ENCODE assay signal across 26 cellular contexts in the genomic region with DNA sequence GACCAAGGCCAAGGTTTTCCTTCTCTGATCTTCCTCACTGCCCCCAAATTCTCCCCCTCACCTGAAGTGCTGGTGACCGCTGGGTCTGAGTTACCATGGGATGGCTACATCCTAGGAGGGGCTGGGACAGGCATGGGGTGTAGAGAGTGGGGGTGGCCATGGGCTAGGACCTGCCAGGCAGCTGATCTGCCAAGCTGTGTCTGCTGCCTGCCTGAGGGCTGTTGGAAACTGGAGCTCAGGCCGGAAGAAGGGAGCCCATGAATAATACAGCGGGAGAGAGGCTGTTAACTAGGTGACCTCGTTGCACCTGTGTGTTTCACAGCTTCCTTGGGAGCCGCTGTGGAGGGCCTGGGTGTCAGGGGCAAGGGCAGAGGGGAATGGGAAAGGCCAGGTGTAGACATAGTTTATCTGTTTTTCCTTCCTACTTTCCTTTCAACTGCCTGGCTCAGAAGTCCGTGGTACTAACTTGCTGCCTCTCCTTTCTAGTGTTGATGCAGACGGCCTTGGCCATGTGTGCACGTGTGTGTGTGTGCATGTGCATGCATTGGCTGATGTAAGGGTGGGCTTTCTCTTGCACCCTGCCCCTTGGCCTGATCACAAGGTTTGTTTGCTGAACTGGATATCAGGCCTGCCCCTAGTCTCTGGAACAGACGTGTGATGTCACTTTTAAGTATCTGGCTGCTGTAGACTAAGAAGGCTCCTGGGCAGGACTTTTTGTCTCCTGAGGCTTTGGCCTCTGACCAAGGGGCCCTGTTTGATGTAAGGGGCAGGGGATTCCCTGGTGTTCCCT.
"Had no signal": no experiment of that assay in that cellular context is flagged by ENCODE, and none has a peak within 500 bp of the region (broad histone marks: within the 10 kb centered on the region; RNA-seq: fewer than 3 reads in every experiment).

No MANE protein-coding gene starts in this region.

- H3K27me3 ChIP-seq: adrenal gland, breast epithelium, Peyer's patch had no signal

- DNase-seq: activated CD4-positive, alpha-beta T cell treated with anti-CD3 and anti-CD28 coated beads for 48 hours; activated CD4-positive, alpha-beta T cell treated with anti-CD3 and anti-CD28 coated beads, Interleukin-2, amount 50 U/mL, for 4 hours; activated CD4-positive, CD25-positive, alpha-beta regulatory T cell treated with anti-CD3 and anti-CD28 coated beads, Interleukin-2, amount 50 U/mL, for 72 hours; activated CD8-positive, alpha-beta T cell treated with anti-CD3 and anti-CD28 coated beads, Interleukin-2, amount 10 ng/mL, durations not matched to agents 7 days and 5 days; activated naive CD4-positive, alpha-beta T cell treated with anti-CD3 and anti-CD28 coated beads, Interleukin-2, amount 50 U/mL, for 16 hours; activated naive CD8-positive, alpha-beta T cell treated with anti-CD3 and anti-CD28 coated beads, Interleukin-2, amount 10 ng/mL, durations not matched to agents 7 days and 5 days; aorta; caudate nucleus; MG63; MV-4-11; NCI-H1092 treated with DMSO at 0.1 percent for 48 hours; NCI-H1417 treated with DMSO at 0.1 percent for 48 hours; NCI-H1694; NCI-H2029; NCI-H2107; NCI-H345; NCI-H510A; NCI-H526 treated with DMSO at 0.1 percent for 48 hours; NCI-H82; NK-92 treated with Interleukin-12 subunit alpha and Interleukin-12 subunit beta, amount 100 ng/mL, for 24 hours; OCI-M1; SHP77 had no signal

- ATAC-seq: activated CD8-positive, alpha-beta T cell treated with anti-CD3 and anti-CD28 coated beads, Interleukin-2, amount 10 ng/mL, durations not matched to agents 7 days and 5 days had no signal

- H3K4me3 ChIP-seq: adrenal gland, breast epithelium, MG63, Peyer's patch had no signal

- H3K27ac Mint-ChIP-seq: activated CD8-positive, alpha-beta T cell treated with anti-CD3 and anti-CD28 coated beads, Interleukin-2, amount 10 ng/mL, durations not matched to agents 7 days and 5 days; activated naive CD8-positive, alpha-beta T cell treated with anti-CD3 and anti-CD28 coated beads, Interleukin-2, amount 10 ng/mL, durations not matched to agents 7 days and 5 days; T-helper 1 cell treated with Interleukin-12 subunit alpha and Interleukin-12 subunit beta and Interleukin-4 antibody, amounts not matched to agents 30 μg/mL and 1 μg/mL, for 36 hours had no signal

- H3K4me3 Mint-ChIP-seq: activated CD8-positive, alpha-beta T cell treated with anti-CD3 and anti-CD28 coated beads, Interleukin-2, amount 10 ng/mL, durations not matched to agents 7 days and 5 days; activated naive CD8-positive, alpha-beta T cell treated with anti-CD3 and anti-CD28 coated beads, Interleukin-2, amount 10 ng/mL, durations not matched to agents 7 days and 5 days; T-helper 1 cell treated with Interleukin-12 subunit alpha and Interleukin-12 subunit beta and Interleukin-4 antibody, amounts not matched to agents 30 μg/mL and 1 μg/mL, for 36 hours had no signal

- H3K4me1 Mint-ChIP-seq: activated naive CD8-positive, alpha-beta T cell treated with anti-CD3 and anti-CD28 coated beads, Interleukin-2, amount 10 ng/mL, durations not matched to agents 7 days and 5 days had no signal

- H3K36me3 Mint-ChIP-seq: activated naive CD8-positive, alpha-beta T cell treated with anti-CD3 and anti-CD28 coated beads, Interleukin-2, amount 10 ng/mL, durations not matched to agents 7 days and 5 days had no signal

- H3K27ac ChIP-seq: adrenal gland, breast epithelium, Peyer's patch had no signal

- H3K4me1 ChIP-seq: adrenal gland, breast epithelium, Peyer's patch had no signal

- H3K36me3 ChIP-seq: adrenal gland, breast epithelium, MG63, Peyer's patch had no signal
